In genomic region chr17:76314392-76315227, GRCh38 we compare ENCODE assay signal across 1 cellular context.
TF ChIP-seq lines count a peak whose summit lies in the region.

No MANE protein-coding gene starts in this region.

TF ChIP-seq in endothelial cell of umbilical vein, 7 proteins besides CTCF, POLR2A, EP300 and RAD21:
- peak; percentile 98 for TF ChIP-seq GATA2 (IDR thresholded peaks at IDR 0.05; ENCODE audit: insufficient read depth, insufficient read length, low read depth, low read length)
- TF ChIP-seq JUN (IDR thresholded peaks at IDR 0.05; ENCODE audit: borderline replicate concordance, insufficient read depth, insufficient read length, low read depth), result peak; percentile 84
- no peak for TF ChIP-seq MYC (IDR thresholded peaks at IDR 0.05; ENCODE audit: low read depth, low read length)
- no peak for TF ChIP-seq MAX (IDR thresholded peaks at IDR 0.05; ENCODE audit: insufficient read depth, insufficient read length)
- peak; percentile 58 for TF ChIP-seq FOS (IDR thresholded peaks at IDR 0.05; ENCODE audit: borderline replicate concordance, insufficient read depth, low read length)
- TF ChIP-seq EZH2 (IDR thresholded peaks at IDR 0.05; ENCODE audit: borderline replicate concordance, low read depth, low read length, severe bottlenecking), result no peak
- TF ChIP-seq POLR2AphosphoS5 (IDR thresholded peaks at IDR 0.05; ENCODE audit: insufficient read depth, low read depth, low read length), result peak; percentile 22
TF ChIP-seq in endothelial cell of umbilical vein: peak in this region for 4.
